1 cellular context compared by ENCODE assay signal in the genomic region with DNA sequence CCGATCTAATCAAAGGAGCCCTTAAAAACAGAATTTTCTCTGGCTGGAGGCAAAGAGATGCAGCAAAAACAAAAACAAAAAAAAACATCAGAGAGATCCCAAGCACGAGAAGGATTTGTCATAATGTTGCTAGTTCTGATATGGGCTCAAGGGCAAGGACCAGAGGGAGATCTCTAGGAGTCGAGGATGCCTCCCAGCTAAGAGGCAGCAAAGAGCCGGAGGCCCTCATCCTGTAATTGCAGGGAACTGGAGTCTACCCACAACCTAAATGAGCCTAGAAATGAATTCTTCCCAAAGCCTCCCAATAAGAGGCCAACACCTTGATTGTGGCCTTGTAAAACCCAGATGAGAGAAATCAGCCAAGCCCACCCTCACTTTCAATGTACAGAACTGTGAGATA.
TF ChIP-seq lines count a peak whose summit lies in the region.

No MANE protein-coding gene starts in this region.

TF ChIP-seq in WTC11, 78 proteins besides CTCF, POLR2A, EP300 and RAD21:
- TF ChIP-seq, protein P1, sequence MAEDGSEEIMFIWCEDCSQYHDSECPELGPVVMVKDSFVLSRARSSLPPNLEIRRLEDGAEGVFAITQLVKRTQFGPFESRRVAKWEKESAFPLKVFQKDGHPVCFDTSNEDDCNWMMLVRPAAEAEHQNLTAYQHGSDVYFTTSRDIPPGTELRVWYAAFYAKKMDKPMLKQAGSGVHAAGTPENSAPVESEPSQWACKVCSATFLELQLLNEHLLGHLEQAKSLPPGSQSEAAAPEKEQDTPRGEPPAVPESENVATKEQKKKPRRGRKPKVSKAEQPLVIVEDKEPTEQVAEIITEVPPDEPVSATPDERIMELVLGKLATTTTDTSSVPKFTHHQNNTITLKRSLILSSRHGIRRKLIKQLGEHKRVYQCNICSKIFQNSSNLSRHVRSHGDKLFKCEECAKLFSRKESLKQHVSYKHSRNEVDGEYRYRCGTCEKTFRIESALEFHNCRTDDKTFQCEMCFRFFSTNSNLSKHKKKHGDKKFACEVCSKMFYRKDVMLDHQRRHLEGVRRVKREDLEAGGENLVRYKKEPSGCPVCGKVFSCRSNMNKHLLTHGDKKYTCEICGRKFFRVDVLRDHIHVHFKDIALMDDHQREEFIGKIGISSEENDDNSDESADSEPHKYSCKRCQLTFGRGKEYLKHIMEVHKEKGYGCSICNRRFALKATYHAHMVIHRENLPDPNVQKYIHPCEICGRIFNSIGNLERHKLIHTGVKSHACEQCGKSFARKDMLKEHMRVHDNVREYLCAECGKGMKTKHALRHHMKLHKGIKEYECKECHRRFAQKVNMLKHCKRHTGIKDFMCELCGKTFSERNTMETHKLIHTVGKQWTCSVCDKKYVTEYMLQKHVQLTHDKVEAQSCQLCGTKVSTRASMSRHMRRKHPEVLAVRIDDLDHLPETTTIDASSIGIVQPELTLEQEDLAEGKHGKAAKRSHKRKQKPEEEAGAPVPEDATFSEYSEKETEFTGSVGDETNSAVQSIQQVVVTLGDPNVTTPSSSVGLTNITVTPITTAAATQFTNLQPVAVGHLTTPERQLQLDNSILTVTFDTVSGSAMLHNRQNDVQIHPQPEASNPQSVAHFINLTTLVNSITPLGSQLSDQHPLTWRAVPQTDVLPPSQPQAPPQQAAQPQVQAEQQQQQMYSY (CRISPR knock-in tag; IDR thresholded peaks at IDR 0.05) = peak; percentile 88
- TF ChIP-seq, protein P2, sequence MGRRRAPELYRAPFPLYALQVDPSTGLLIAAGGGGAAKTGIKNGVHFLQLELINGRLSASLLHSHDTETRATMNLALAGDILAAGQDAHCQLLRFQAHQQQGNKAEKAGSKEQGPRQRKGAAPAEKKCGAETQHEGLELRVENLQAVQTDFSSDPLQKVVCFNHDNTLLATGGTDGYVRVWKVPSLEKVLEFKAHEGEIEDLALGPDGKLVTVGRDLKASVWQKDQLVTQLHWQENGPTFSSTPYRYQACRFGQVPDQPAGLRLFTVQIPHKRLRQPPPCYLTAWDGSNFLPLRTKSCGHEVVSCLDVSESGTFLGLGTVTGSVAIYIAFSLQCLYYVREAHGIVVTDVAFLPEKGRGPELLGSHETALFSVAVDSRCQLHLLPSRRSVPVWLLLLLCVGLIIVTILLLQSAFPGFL (CRISPR knock-in tag; IDR thresholded peaks at IDR 0.05; ENCODE audit: borderline replicate concordance) = no peak
